9 cellular contexts compared by ENCODE assay signal in genomic region chr9:93205045-93205768, GRCh38. TPM values are rescaled to one million over a fixed set of nuclear protein-coding genes. Genes with fewer than 3 reads are reported as not detected.
A peak's percentile ranks its signal among the peaks of the same experiment; 100 is the strongest.
DNase-seq lines count a peak whose midpoint lies in the region; ATAC-seq and TF ChIP-seq lines count a peak whose summit lies in the region.
"Had no signal": no experiment of that assay in that cellular context is flagged by ENCODE, and none has a peak within 500 bp of the region (broad histone marks: within the 10 kb centered on the region; RNA-seq: fewer than 3 reads in every experiment).

No MANE protein-coding gene starts in this region.

- no peaks in the 10 kb centered on the region for H3F3A ChIP-seq in SK-N-SH (replicated peaks; ENCODE audit: insufficient read depth)

- H3K79me2 ChIP-seq in DND-41 (ENCODE audit: insufficient read depth, low read length) (no peaks in the 10 kb centered on the region), SK-N-SH (ENCODE audit: insufficient read depth) (no peaks in the 10 kb centered on the region)

- H2AFZ ChIP-seq in DND-41 (ENCODE audit: low read depth, low read length), result no peak overlapping the region
- no peak overlapping the region for H2AFZ ChIP-seq in SK-N-SH (ENCODE audit: low read depth)

- H3K4me2 ChIP-seq in DND-41 (ENCODE audit: insufficient read depth, low read length) (no peak overlapping the region), SK-N-SH (no peak overlapping the region)

- H3K9ac ChIP-seq in DND-41 (ENCODE audit: low read depth, low read length) (no peak overlapping the region), SK-N-SH (no peak overlapping the region)

- DNase-seq in DND-41, result peak; percentile 8
- peak; percentile 86 for DNase-seq in SK-N-SH
- DNase-seq in cardiac muscle cell (ENCODE audit: low read depth in 1 of 2, low spot score in 1 of 2), result peak; percentile 62 to 91
- peak; percentile 53 for DNase-seq in prostate gland (ENCODE audit: low spot score)
- DNase-seq in pons (ENCODE audit: low spot score), result no peak
- no peak for DNase-seq in CD1c-positive myeloid dendritic cell (ENCODE audit: extremely low spot score)
- no peak for DNase-seq in NCI-H1048 (lab: John Stamatoyannopoulos, UW)

- TF ChIP-seq EP300 in SK-N-SH (IDR thresholded peaks at IDR 0.05; ENCODE audit: borderline replicate concordance in 1 of 2, low read depth in 1 of 2, low read length in 1 of 2), result no peak

- H3K9me3 ChIP-seq in DND-41 (ENCODE audit: insufficient read depth, low read length, severe bottlenecking) (no peaks in the 10 kb centered on the region), SK-N-SH (no peaks in the 10 kb centered on the region), cardiac muscle cell (ENCODE audit: low read depth) (no peaks in the 10 kb centered on the region), prostate gland (no peaks in the 10 kb centered on the region)

- no peak for TF ChIP-seq RAD21 in SK-N-SH (IDR thresholded peaks at IDR 0.05; ENCODE audit: low read length)

- CTCF ChIA-PET in SK-N-SH (lab: Yijun Ruan, JAX), result interaction anchor here (1.2 kb wide), 1 partner anchor 20 kb away, joined by 3 read pairs; no protein-coding TSS in a partner anchor

- H3K27me3 ChIP-seq in DND-41 (ENCODE audit: insufficient read depth, low read length, poor library complexity), result no peaks in the 10 kb centered on the region
- no peaks in the 10 kb centered on the region for H3K27me3 ChIP-seq in SK-N-SH (ENCODE audit: insufficient read depth)
- H3K27me3 ChIP-seq in cardiac muscle cell, result no peaks in the 10 kb centered on the region
- H3K27me3 ChIP-seq in prostate gland (replicated peaks; ENCODE audit: insufficient read depth), result no peaks in the 10 kb centered on the region

- intact Hi-C loops in prostate gland (cut with DNase I), result no loop called here

- H3K4me3 ChIP-seq in DND-41 (ENCODE audit: low read depth in 1 of 2, low read length in 2 of 2) (no peak overlapping the region), SK-N-SH (ENCODE audit: low read depth in 2 of 2, low read length in 1 of 2) (no peak overlapping the region; a peak in 1 of 4 replicates), cardiac muscle cell (no peak overlapping the region), prostate gland (no peak overlapping the region)

- POLR2A ChIA-PET in SK-N-SH (lab: Yijun Ruan, JAX), result no interaction called here

- H3K36me3 ChIP-seq in DND-41 (ENCODE audit: insufficient read depth, low read length), result no peaks in the 10 kb centered on the region
- no peaks in the 10 kb centered on the region for H3K36me3 ChIP-seq in SK-N-SH (replicated peaks in 1 of 2; ENCODE audit: control insufficient read depth in 1 of 2, insufficient read depth in 2 of 2, low read length in 1 of 2)
- H3K36me3 ChIP-seq in cardiac muscle cell, result no peaks in the 10 kb centered on the region
- H3K36me3 ChIP-seq in prostate gland, result no peaks in the 10 kb centered on the region

- ATAC-seq in DND-41 (ENCODE audit: insufficient read depth, low read depth), result peak; percentile 64; the same call in 2 of the 3 replicates
- ATAC-seq in HG02884 (IDR thresholded peaks at IDR 0.05; ENCODE audit: unreplicated experiment), result no peak

- H3K27ac ChIP-seq in DND-41 (ENCODE audit: low read length) (no peak overlapping the region), SK-N-SH (ENCODE audit: low read depth in 2 of 2, low read length in 1 of 2) (peak overlapping the region in 1 of 2 experiments; percentile 85; a peak in 2 of 4 replicates), cardiac muscle cell (peak overlapping the region; percentile 97), prostate gland (peak overlapping the region; percentile 11 to 40)

- H3K4me1 ChIP-seq in DND-41 (ENCODE audit: insufficient read depth, low read length) (no peaks in the 10 kb centered on the region), SK-N-SH (ENCODE audit: control insufficient read depth in 1 of 2, insufficient read depth in 2 of 2, low read depth in 1 of 2, low read length in 1 of 2) (peaks cover 0 to 96% of the 10 kb centered on the region in 2 experiments; a peak in 2 of 4 replicates), cardiac muscle cell (ENCODE audit: low read depth) (peaks cover 87% of the 10 kb centered on the region), prostate gland (replicated peaks) (peaks cover 34% of the 10 kb centered on the region)

- H4K20me1 ChIP-seq in DND-41 (ENCODE audit: insufficient read depth, low read length), result no peaks in the 10 kb centered on the region
- no peaks in the 10 kb centered on the region for H4K20me1 ChIP-seq in SK-N-SH (ENCODE audit: insufficient read depth)

- H3K9me2 ChIP-seq in SK-N-SH, result no peaks in the 10 kb centered on the region

- TF ChIP-seq CTCF in DND-41 (IDR thresholded peaks at IDR 0.05; ENCODE audit: borderline replicate concordance, extremely low read depth, low read length, poor library complexity, severe bottlenecking), result no peak
- TF ChIP-seq CTCF in SK-N-SH (IDR thresholded peaks at IDR 0.05), result no peak
- no peak for TF ChIP-seq CTCF in cardiac muscle cell (IDR thresholded peaks at IDR 0.05; ENCODE audit: low read depth, low read length)
- TF ChIP-seq CTCF in prostate gland (IDR thresholded peaks at IDR 0.05), result no peak

- WGBS in SK-N-SH (ENCODE audit: low lambda C conversion rate), result 17% methylated on average over 10 of the region's 14 CpGs
- 9% methylated on average over 13 of the region's 14 CpGs for WGBS in prostate gland

- TF ChIP-seq POLR2A in prostate gland (IDR thresholded peaks at IDR 0.05), result no peak

TF ChIP-seq in SK-N-SH, 30 proteins besides CTCF, POLR2A, EP300 and RAD21:
- TF ChIP-seq POLR2AphosphoS5 (IDR thresholded peaks at IDR 0.05; ENCODE audit: low read depth, low read length) (no peak), YY1 (IDR thresholded peaks at IDR 0.05; ENCODE audit: low read depth) (no peak), FOXM1 (IDR thresholded peaks at IDR 0.05; ENCODE audit: low read depth) (no peak), USF2 (IDR thresholded peaks at IDR 0.05; ENCODE audit: borderline replicate concordance, low read depth, low read length) (no peak), TCF12 (IDR thresholded peaks at IDR 0.05) (no peak), JUND (IDR thresholded peaks at IDR 0.05) (no peak), TEAD4 (IDR thresholded peaks at IDR 0.05; ENCODE audit: borderline replicate concordance, insufficient read depth) (no peak), MXI1 (IDR thresholded peaks at IDR 0.05; ENCODE audit: low read depth, low read length) (peak; percentile 60; the same call in 1 of the 2 replicates), RCOR1 (IDR thresholded peaks at IDR 0.05; ENCODE audit: low read length) (peak; percentile 10; the same call in 1 of the 2 replicates), SIN3A (IDR thresholded peaks at IDR 0.05; ENCODE audit: borderline replicate concordance, low read depth, low read length) (no peak)

RNA-seq across cellular contexts. Expression of gene WNK2, which starts 21.3 kb away (rescaled TPM):
- 0.12 and 0.36 TPM in 2 replicates for polyA plus RNA-seq in SK-N-SH (2012; rRNA removed)
- 0.40 and 1.2 TPM in 2 replicates for polyA plus RNA-seq in SK-N-SH (2012; cell fraction: cytosol; rRNA removed)
- polyA plus RNA-seq in SK-N-SH (2012; cell fraction: nucleus; rRNA removed), result 1.8 and 5.0 TPM in 2 replicates
- total RNA-seq in cardiac muscle cell, result 31.6 and 92.2 TPM in 2 replicates
- polyA plus RNA-seq in cardiac muscle cell, result 34.5 and 88.3 TPM in 2 replicates
- 100 to 1,000 TPM in 1 of 2 donors, 10 to 100 TPM in 1; 77.9 to 136 TPM for total RNA-seq in prostate gland
- polyA plus RNA-seq: keratinocyte had no signal

Comparison
In these comparisons a context has a peak if more than half of its experiments do, and no peak if none do; other contexts are left out.
1. DNase-seq: peak in DND-41 (single experiment), SK-N-SH (single experiment), cardiac muscle cell (2 of 2) and prostate gland (single experiment); none in pons (single experiment), CD1c-positive myeloid dendritic cell (single experiment) and NCI-H1048 (single experiment).